In the genomic region with DNA sequence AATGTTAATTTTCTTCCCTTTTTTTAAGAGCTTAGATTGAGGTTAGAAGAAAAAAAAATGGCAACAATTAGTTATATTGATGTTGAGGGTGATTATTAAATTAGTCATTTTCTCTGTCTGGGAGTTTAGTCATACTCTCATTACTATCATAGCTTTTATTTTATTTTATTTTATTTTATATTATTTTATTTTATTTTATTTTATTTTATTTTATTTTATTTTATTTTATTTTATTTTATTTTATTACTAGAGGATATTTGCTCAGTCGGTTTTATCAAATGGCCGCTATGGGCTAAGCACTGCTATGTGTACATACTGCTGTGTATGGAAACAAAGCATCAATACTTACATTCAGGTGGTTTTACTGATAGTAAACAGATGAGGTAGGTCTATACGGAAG, we compare ENCODE assay signal across 25 cellular contexts.
"Had no signal": no experiment of that assay in that cellular context is flagged by ENCODE, and none has a peak within 500 bp of the region (broad histone marks: within the 10 kb centered on the region; RNA-seq: fewer than 3 reads in every experiment).

No MANE protein-coding gene starts in this region.

- H3K9me3 Mint-ChIP-seq: dendritic cell treated with granulocyte-macrophage colony-stimulating factor and Interleukin-4, amounts not matched to agents 40 ng/mL and 50 ng/mL, for 4 days; effector memory CD8-positive, alpha-beta T cell; endodermal cell had no signal

- H3K4me1 Mint-ChIP-seq: endodermal cell had no signal

- DNase-seq: colonic mucosa; cortex of kidney; dorsolateral prefrontal cortex; effector CD4-positive, alpha-beta T cell; effector CD8-positive, alpha-beta T cell; effector memory CD4-positive, alpha-beta T cell; effector memory CD8-positive, alpha-beta T cell; endodermal cell; erythroblast; esophagus squamous epithelium; foreskin fibroblast; foreskin keratinocyte; foreskin melanocyte; gastrocnemius medialis; glutamatergic neuron; head of caudate nucleus; heart left ventricle; heart right ventricle had no signal

- H3K27ac ChIP-seq: colonic mucosa, coronary artery, epithelial cell of prostate, esophagus muscularis mucosa, esophagus squamous epithelium, foreskin keratinocyte, gastrocnemius medialis, gastroesophageal sphincter, heart left ventricle had no signal

- ATAC-seq: effector memory CD8-positive, alpha-beta T cell; esophagus mucosa; foreskin keratinocyte; gastrocnemius medialis; gastroesophageal sphincter; heart left ventricle; heart right ventricle had no signal

- H3K27ac Mint-ChIP-seq: dendritic cell treated with granulocyte-macrophage colony-stimulating factor and Interleukin-4, amounts not matched to agents 40 ng/mL and 50 ng/mL, for 4 days; effector memory CD8-positive, alpha-beta T cell; endodermal cell had no signal

- H3K4me1 ChIP-seq: colonic mucosa, esophagus squamous epithelium, foreskin keratinocyte, gastroesophageal sphincter had no signal

- H3K9me3 ChIP-seq: colonic mucosa, esophagus muscularis mucosa, esophagus squamous epithelium, gastrocnemius medialis, gastroesophageal sphincter, heart left ventricle, heart right ventricle had no signal

- H3K4me3 Mint-ChIP-seq: dendritic cell treated with granulocyte-macrophage colony-stimulating factor and Interleukin-4, amounts not matched to agents 40 ng/mL and 50 ng/mL, for 4 days; effector memory CD8-positive, alpha-beta T cell; endodermal cell had no signal

- H3K4me3 ChIP-seq: colonic mucosa, coronary artery, dorsolateral prefrontal cortex, esophagus muscularis mucosa, esophagus squamous epithelium, gastrocnemius medialis, gastroesophageal sphincter, heart left ventricle, heart right ventricle had no signal

- H3K27me3 ChIP-seq: colonic mucosa, dorsolateral prefrontal cortex, esophagus muscularis mucosa, esophagus squamous epithelium, foreskin keratinocyte, gastrocnemius medialis, gastroesophageal sphincter, heart left ventricle, heart right ventricle had no signal

- FAIRE-seq: endometrium had no signal

- H3K27me3 Mint-ChIP-seq: dendritic cell treated with granulocyte-macrophage colony-stimulating factor and Interleukin-4, amounts not matched to agents 40 ng/mL and 50 ng/mL, for 4 days; effector memory CD8-positive, alpha-beta T cell had no signal
